In the genomic region with DNA sequence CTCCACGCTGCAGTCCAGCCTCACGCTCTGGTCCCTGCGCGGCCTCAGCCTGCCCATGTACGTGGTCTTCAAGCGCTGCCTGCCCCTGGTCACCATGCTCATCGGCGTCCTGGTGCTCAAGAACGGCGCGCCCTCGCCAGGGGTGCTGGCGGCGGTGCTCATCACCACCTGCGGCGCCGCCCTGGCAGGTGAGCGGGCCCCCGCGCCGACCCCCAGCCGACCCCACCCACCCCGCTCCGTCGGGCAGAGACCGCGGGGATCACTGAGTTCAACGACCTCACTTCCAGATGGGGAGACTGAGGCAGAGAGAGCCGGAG, we compare ENCODE assay signal across 8 cellular contexts. TPM values are rescaled to one million over a fixed set of nuclear protein-coding genes. Genes with fewer than 3 reads are reported as not detected.
DNase-seq lines count a peak whose midpoint lies in the region; ATAC-seq, FAIRE-seq and TF ChIP-seq lines count a peak whose summit lies in the region.

No MANE protein-coding gene starts in this region.

- no peak for FAIRE-seq in GM12878 (lab: Jason Lieb, UNC)

- H3K79me1 ChIP-seq in mesenchymal stem cell (replicated peaks; ENCODE audit: low read length, poor library complexity, severe bottlenecking) = no peaks in the 10 kb centered on the region

- H2AK5ac ChIP-seq in mesenchymal stem cell (ENCODE audit: low read length, severe bottlenecking) = no peak overlapping the region

- H4K8ac ChIP-seq in mesenchymal stem cell (ENCODE audit: low read length) = no peak overlapping the region

- TF ChIP-seq CTCF in GM12878 (IDR thresholded peaks at IDR 0.05 in 2 of 3, conservative IDR thresholded peaks at IDR 0.05 in 1 of 3; ENCODE audit: control insufficient read depth in 2 of 3, extremely low read depth in 1 of 3, insufficient read depth in 1 of 3, low read depth in 3 of 3, low read length in 3 of 3) (no peak), vagina (IDR thresholded peaks at IDR 0.05) (no peak)

- no peaks in the 10 kb centered on the region for H3K36me3 ChIP-seq in GM12878 (ENCODE audit: control insufficient read depth in 2 of 2, insufficient read depth in 2 of 2, low read length in 1 of 2)
- H3K36me3 ChIP-seq in mesenchymal stem cell (ENCODE audit: control insufficient read depth in 1 of 2, insufficient read depth in 2 of 2, low read depth in 1 of 2, low read length in 2 of 2) = no peaks in the 10 kb centered on the region
- H3K36me3 ChIP-seq in vagina = no peaks in the 10 kb centered on the region

- intact Hi-C loops in GM12878 (cut with micrococcal nuclease; ENCODE audit: unreplicated experiment) = loop anchor here (5.0 to 10.0 kb wide), 2 partner anchors 80 to 338 kb away; no protein-coding TSS in a partner anchor
- intact Hi-C loops in vagina (cut with DNase I) = no loop called here

- H3K27me3 ChIP-seq in GM12878 (replicated peaks in 1 of 2; ENCODE audit: control insufficient read depth in 2 of 2, insufficient read depth in 2 of 2, low read length in 1 of 2) (peaks cover 16 to 28% of the 10 kb centered on the region in 2 experiments), mesenchymal stem cell (ENCODE audit: control insufficient read depth in 1 of 2, insufficient read depth in 1 of 2, low read length in 2 of 2) (peaks cover 27 to 71% of the 10 kb centered on the region in 2 experiments), vagina (peaks cover 6% of the 10 kb centered on the region)

- H3K4ac ChIP-seq in mesenchymal stem cell (ENCODE audit: low read depth in 1 of 2, low read length in 2 of 2) = no peak overlapping the region

- BruUV-seq in GM12878 (replicated peaks; lab: Mats Ljungman, UMichigan) = no TSS peak

- CTCF ChIA-PET in GM12878 (lab: Yijun Ruan, JAX) = interaction anchor here (0.7 kb wide), 1 partner anchor 495 kb away, joined by 6 read pairs; no protein-coding TSS in a partner anchor

- POLR2A ChIA-PET in GM12878 (lab: Charles Lee) = no interaction called here

- H3K4me3 ChIP-seq in GM12878 = peak overlapping the region; percentile 67; the same call in 1 of the 2 replicates
- H3K4me3 ChIP-seq in mesenchymal stem cell (ENCODE audit: insufficient read depth in 1 of 2, low read depth in 1 of 2, low read length in 2 of 2) = peak overlapping the region; percentile 35 to 69
- peak overlapping the region; percentile 45 to 48 for H3K4me3 ChIP-seq in vagina

- H3K9ac ChIP-seq in GM12878 (ENCODE audit: control insufficient read depth, insufficient read depth, low read length) = no peak overlapping the region
- no peak overlapping the region for H3K9ac ChIP-seq in mesenchymal stem cell (ENCODE audit: low read length)

- H2BK12ac ChIP-seq in mesenchymal stem cell (ENCODE audit: low read length in 2 of 2) = no peak overlapping the region

- H3K79me2 ChIP-seq in GM12878 (ENCODE audit: control insufficient read depth, insufficient read depth, low read length) = no peaks in the 10 kb centered on the region

- no peak overlapping the region for H3K27ac ChIP-seq in GM12878 (ENCODE audit: control insufficient read depth, insufficient read depth)
- no peak overlapping the region for H3K27ac ChIP-seq in mesenchymal stem cell (ENCODE audit: low read length, poor library complexity, severe bottlenecking)
- no peak overlapping the region for H3K27ac ChIP-seq in vagina

- peaks cover 19% of the 10 kb centered on the region for H3K4me1 ChIP-seq in GM12878 (ENCODE audit: control insufficient read depth, insufficient read depth, low read length)
- peaks cover 22% of the 10 kb centered on the region for H3K4me1 ChIP-seq in mesenchymal stem cell (ENCODE audit: control insufficient read depth, insufficient read depth, low read depth, low read length)
- H3K4me1 ChIP-seq in vagina = peaks cover 30% of the 10 kb centered on the region

- peak overlapping the region; percentile 39 for H2BK15ac ChIP-seq in mesenchymal stem cell (ENCODE audit: low read depth, poor library complexity, severe bottlenecking)

- no peak overlapping the region for H3K23ac ChIP-seq in mesenchymal stem cell (ENCODE audit: low read length in 2 of 2)

- no peak overlapping the region for H2BK120ac ChIP-seq in mesenchymal stem cell (ENCODE audit: low read depth, low read length)

- no peak for TF ChIP-seq RAD21 in GM12878 (IDR thresholded peaks at IDR 0.05; ENCODE audit: insufficient read depth, low read depth, low read length)

- H4K20me1 ChIP-seq in GM12878 (ENCODE audit: control insufficient read depth, insufficient read depth) = no peaks in the 10 kb centered on the region

- H3K18ac ChIP-seq in mesenchymal stem cell (ENCODE audit: low read depth in 1 of 2, low read length in 2 of 2) = no peak overlapping the region

- ATAC-seq in GM12878 (no peak; the same call in 2 of the 3 replicates), GM19328 (IDR thresholded peaks at IDR 0.05; ENCODE audit: unreplicated experiment) (no peak), HG02840 (IDR thresholded peaks at IDR 0.05; ENCODE audit: low FRiP score, unreplicated experiment) (no peak)

- no peak for TF ChIP-seq POLR2A in GM12878 (IDR thresholded peaks at IDR 0.05; ENCODE audit: low read depth, low read length)
- TF ChIP-seq POLR2A in vagina (IDR thresholded peaks at IDR 0.05) = no peak

- H3K4me2 ChIP-seq in GM12878 (ENCODE audit: control insufficient read depth, insufficient read depth) (peak overlapping the region; percentile 98), mesenchymal stem cell (ENCODE audit: low read length, poor library complexity, severe bottlenecking) (peak overlapping the region; percentile 96)

- H3K9me3 ChIP-seq in GM12878 (replicated peaks; ENCODE audit: control insufficient read depth, insufficient read depth, low read length) (no peaks in the 10 kb centered on the region), mesenchymal stem cell (ENCODE audit: control insufficient read depth, low read length) (no peaks in the 10 kb centered on the region), vagina (no peaks in the 10 kb centered on the region)

- H4K91ac ChIP-seq in mesenchymal stem cell (ENCODE audit: low read length) = no peak overlapping the region

- TF ChIP-seq EP300 in GM12878 (IDR thresholded peaks at IDR 0.05; ENCODE audit: borderline replicate concordance in 1 of 2, control insufficient read depth in 1 of 2, low read depth in 2 of 2, low read length in 2 of 2) = no peak

- 30% methylated on average over 29 of the region's 29 CpGs for WGBS in GM12878 (ENCODE audit: insufficient coverage, insufficient replicate concordance, low lambda C conversion rate, missing lambda C conversion rate)
- WGBS in mesenchymal stem cell = 4% methylated on average over 23 of the region's 29 CpGs

- SMC1A ChIA-PET in GM12878 (lab: Charles Lee; ENCODE audit: uncharacterized antibody, unreplicated experiment) = interaction anchor here (1.2 kb wide), 1 partner anchor 88 kb away, joined by 3 read pairs; no protein-coding TSS in a partner anchor

- H3K14ac ChIP-seq in mesenchymal stem cell (ENCODE audit: low read length in 2 of 2) = peak overlapping the region in 1 of 2 experiments; percentile 64

- in situ Hi-C loops in GM12878 (cut with MboI) = no loop called here

- DNase-seq in stimulated activated CD4-positive, alpha-beta T cell treated with anti-CD3 and anti-CD28 coated beads, Interleukin-4, amount 100 ng/mL, for 1 hour = peak; percentile 23
- DNase-seq in stimulated activated CD4-positive, alpha-beta T cell treated with anti-CD3 and anti-CD28 coated beads, Interleukin-4, amount 100 ng/mL, for 24 hours = no peak
- DNase-seq in GM12878 (ENCODE audit: low read depth, low spot score) = no peak
- DNase-seq in mesenchymal stem cell = no peak
- no peak for DNase-seq in vagina (ENCODE audit: extremely low spot score in 2 of 2)
- DNase-seq in NCI-H82 (lab: John Stamatoyannopoulos, UW) = no peak

- H2AFZ ChIP-seq in GM12878 (ENCODE audit: control insufficient read depth, low read depth, low read length) (peak overlapping the region; percentile 30; the same call in 1 of the 2 replicates), mesenchymal stem cell (ENCODE audit: low read depth, low read length) (no peak overlapping the region)

- no peak overlapping the region for H2BK5ac ChIP-seq in mesenchymal stem cell (ENCODE audit: low read depth, low read length, poor library complexity, severe bottlenecking)

- RAD21 ChIA-PET in GM12878 (lab: Charles Lee; ENCODE audit: unreplicated experiment) = no interaction called here

TF ChIP-seq in GM12878, 131 proteins besides CTCF, POLR2A, EP300 and RAD21:
- TF ChIP-seq TCF12 (IDR thresholded peaks at IDR 0.05; ENCODE audit: low read depth, low read length) = no peak
- TF ChIP-seq HDAC6 (IDR thresholded peaks at IDR 0.05; ENCODE audit: unreplicated experiment) = peak; percentile 28
TF ChIP-seq in GM12878: peak in this region for 1.

RNA-seq across cellular contexts. Expression of gene SLC35D3, which starts 0.5 kb away (rescaled TPM):
- not detected in 2 replicates for total RNA-seq in GM12878 (2013; cell fraction: nucleolus; rRNA removed)
- not detected in 2 replicates for total RNA-seq in GM12878 (2014; rRNA removed)
- not detected in 2 replicates for total RNA-seq in GM12878 (2014; rRNA removed; fragmentation: Illumina TruSeq; extraction: Trizol)
- total RNA-seq in GM12878 (2021) = not detected in 2 replicates
- not detected for polyA plus RNA-seq in GM12878 (2011; ENCODE audit: low read depth)
- not detected in 2 replicates for polyA plus RNA-seq in GM12878 (2011; rRNA removed)
- polyA plus RNA-seq in GM12878 (2011; cell fraction: cytosol; rRNA removed) = 0.02 TPM in 1 of 2 replicates, not detected in the other
- not detected in 2 replicates for polyA plus RNA-seq in GM12878 (2011; cell fraction: nucleus; rRNA removed)
- polyA plus RNA-seq in GM12878 (2012) = not detected in 2 replicates
- polyA plus RNA-seq in GM12878 (2014; fragmentation: Illumina TruSeq; extraction: Trizol) = not detected in 2 replicates
- polyA plus RNA-seq in GM12878 (2014; fragmentation: Nextera tagmentation; extraction: Ambion mirVana) = not detected
- polyA plus RNA-seq in GM12878 (2014; rRNA removed) = not detected in 2 replicates
- not detected for polyA plus RNA-seq in GM12878 (2016; fragmentation: Nextera tagmentation; extraction: Ambion mirVana)
- polyA minus RNA-seq in GM12878 (2011; rRNA and poly(A)+ RNA removed) = not detected in 2 replicates
- polyA minus RNA-seq in GM12878 (2011; cell fraction: cytosol; rRNA and poly(A)+ RNA removed) = not detected in 2 replicates
- 0.19 TPM in 1 of 2 replicates, not detected in the other for polyA minus RNA-seq in GM12878 (2011; cell fraction: nucleus; rRNA and poly(A)+ RNA removed)
- not detected for polyA plus RNA-seq in mesenchymal stem cell (2013, experiment 1 of 2)
- not detected for polyA plus RNA-seq in mesenchymal stem cell (2013, experiment 2 of 2)
- total RNA-seq in vagina = not detected
